ENCODE assay signal across 8 cellular contexts in genomic region chr13:33610471-33611015, GRCh38.
A peak's percentile ranks its signal among the peaks of the same experiment; 100 is the strongest.
DNase-seq lines count a peak whose midpoint lies in the region; ATAC-seq lines count a peak whose summit lies in the region.

No MANE protein-coding gene starts in this region.

- WGBS in ectodermal cell, 2 experiments = 86 to 87% methylated on average over 22 of the region's 22 CpGs

- DNase-seq in M059J (ENCODE audit: low read depth) = peak; percentile 81
- peak; percentile 37 for DNase-seq in activated CD4-positive, alpha-beta T cell treated with anti-CD3 and anti-CD28 coated beads, Interleukin-2, amount 50 U/mL, for 1 hour
- DNase-seq in naive thymus-derived CD8-positive, alpha-beta T cell = no peak
- peak; percentile 84 for DNase-seq in superior temporal gyrus (ENCODE audit: extremely low spot score)
- DNase-seq in NCI-H748 (lab: John Stamatoyannopoulos, UW; ENCODE audit: unreplicated experiment) = no peak
- DNase-seq in mesenteric fat pad (ENCODE audit: low spot score) = no peak

- H3K9me3 Mint-ChIP-seq in naive thymus-derived CD8-positive, alpha-beta T cell = peaks cover 0 to 3% (median 0%) of the 10 kb centered on the region in 9 donors

- peaks cover 9 to 28% (median 12%) of the 10 kb centered on the region in 5 donors for H3K27me3 Mint-ChIP-seq in naive thymus-derived CD8-positive, alpha-beta T cell

- peaks cover 8 to 12% (median 11%) of the 10 kb centered on the region in 4 donors for H3K4me1 Mint-ChIP-seq in naive thymus-derived CD8-positive, alpha-beta T cell

- peak overlapping the region; percentile 62 for H3K27ac ChIP-seq in ectodermal cell (ENCODE audit: insufficient read depth, low read depth, low read length, poor library complexity, severe bottlenecking)

- peak overlapping the region in 9 of 10 donors; percentile 31 to 81 (median 51) for H3K4me3 Mint-ChIP-seq in naive thymus-derived CD8-positive, alpha-beta T cell

- H3K4me3 ChIP-seq in ectodermal cell (ENCODE audit: insufficient read depth, low read depth, low read length) = no peak overlapping the region

- peak in 1 of 2 donors; percentile 23 for ATAC-seq in naive thymus-derived CD8-positive, alpha-beta T cell
- no peak for ATAC-seq in GM21367 (IDR thresholded peaks at IDR 0.05; ENCODE audit: unreplicated experiment)

- no peaks in the 10 kb centered on the region for H3K36me3 Mint-ChIP-seq in naive thymus-derived CD8-positive, alpha-beta T cell

- H3K4me1 ChIP-seq in ectodermal cell (ENCODE audit: control insufficient read depth, insufficient read depth, low read length) = peaks cover 18% of the 10 kb centered on the region

- H3K27ac Mint-ChIP-seq in naive thymus-derived CD8-positive, alpha-beta T cell = peak overlapping the region in 7 of 10 donors; percentile 31 to 88 (median 68)

- no peaks in the 10 kb centered on the region for H3K36me3 ChIP-seq in ectodermal cell (ENCODE audit: control insufficient read depth, insufficient read depth, low read length)

- POLR2A ChIA-PET in naive thymus-derived CD8-positive, alpha-beta T cell (lab: Charles Lee) = no interaction called here

- H3K27me3 ChIP-seq in ectodermal cell (ENCODE audit: control insufficient read depth, insufficient read depth, low read length, poor library complexity, severe bottlenecking) = no peaks in the 10 kb centered on the region

- H3K9me3 ChIP-seq in ectodermal cell (ENCODE audit: control insufficient read depth, low read length) = no peaks in the 10 kb centered on the region

Comparison
In these comparisons a context has a peak if more than half of its experiments do, and no peak if none do; other contexts are left out.
1. DNase-seq: peak in M059J (single experiment), activated CD4-positive, alpha-beta T cell treated with anti-CD3 and anti-CD28 coated beads, Interleukin-2, amount 50 U/mL, for 1 hour (single experiment) and superior temporal gyrus (single experiment); none in naive thymus-derived CD8-positive, alpha-beta T cell (0 of 10), NCI-H748 (single experiment) and mesenteric fat pad (single experiment).